14 cellular contexts compared by ENCODE assay signal in the genomic region with DNA sequence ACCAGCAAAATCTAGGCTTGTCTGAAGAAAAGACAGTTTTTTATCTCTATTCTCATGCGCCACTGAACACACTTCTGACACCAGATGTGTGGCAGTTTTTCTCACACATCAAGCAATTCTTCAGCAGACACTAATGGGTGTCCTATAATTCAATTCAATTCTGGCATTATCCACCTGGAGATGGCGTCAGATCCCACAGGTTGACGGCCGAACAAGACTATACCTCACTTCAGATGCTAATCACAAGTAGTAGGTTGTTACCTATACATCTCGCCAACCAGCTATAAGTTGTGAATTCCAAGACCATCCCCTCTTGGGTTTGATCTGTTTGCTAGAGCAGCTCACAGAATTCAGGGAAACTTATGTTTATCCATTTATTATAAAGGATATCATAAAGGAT.
DNase-seq lines count a peak whose midpoint lies in the region; ATAC-seq and TF ChIP-seq lines count a peak whose summit lies in the region.
"Had no signal": no experiment of that assay in that cellular context is flagged by ENCODE, and none has a peak within 500 bp of the region (broad histone marks: within the 10 kb centered on the region; RNA-seq: fewer than 3 reads in every experiment).

No MANE protein-coding gene starts in this region.

- no peak overlapping the region for H3K18ac ChIP-seq in mesendoderm (ENCODE audit: low read length)

- H3K4me1 ChIP-seq in mesendoderm (ENCODE audit: control insufficient read depth, low read depth, low read length), result no peaks in the 10 kb centered on the region

- H3K4ac ChIP-seq in mesendoderm (ENCODE audit: low read depth, low read length), result peak overlapping the region; percentile 27

- no peak overlapping the region for H3K9ac ChIP-seq in mesendoderm (ENCODE audit: low read length)

- no peak overlapping the region for H2AK5ac ChIP-seq in mesendoderm (ENCODE audit: low read length)

- H3K56ac ChIP-seq in mesendoderm (ENCODE audit: low read length), result no peak overlapping the region

- no peaks in the 10 kb centered on the region for H3K36me3 ChIP-seq in mesendoderm (ENCODE audit: control insufficient read depth, insufficient read depth, low read length)

- no peak overlapping the region for H3K4me2 ChIP-seq in mesendoderm (ENCODE audit: low read length)

- ATAC-seq in GM19035 (IDR thresholded peaks at IDR 0.05; ENCODE audit: unreplicated experiment) (no peak), HG03565 (IDR thresholded peaks at IDR 0.05; ENCODE audit: unreplicated experiment) (no peak)
- ATAC-seq: T-cell had no signal

- H3K79me1 ChIP-seq in mesendoderm (ENCODE audit: low read length), result no peaks in the 10 kb centered on the region

- peak in 2 of 3 experiments; percentile 9 to 52 for DNase-seq in NCI-H1417 (lab: John Stamatoyannopoulos, UW)
- DNase-seq in NCI-H1417 treated with DMSO at 0.1 percent for 48 hours (lab: John Stamatoyannopoulos, UW), result no peak
- DNase-seq in NCI-H460 (ENCODE audit: extremely low read depth, low read depth), result peak; percentile 40
- DNase-seq in mesendoderm, result peak; percentile 61
- no peak for DNase-seq in GM13976 (ENCODE audit: low spot score)
- DNase-seq: 8988T, NCI-H1436 treated with DMSO at 0.1 percent for 48 hours, NCI-H2029 treated with DMSO at 0.1 percent for 48 hours, NCI-H510A treated with DMSO at 0.1 percent for 48 hours, Right ventricle myocardium superior, T-cell had no signal

- no peak overlapping the region for H4K5ac ChIP-seq in mesendoderm (ENCODE audit: low read length)

- no CpG with 5 or more reads among the region's 5 CpGs for WGBS in mesendoderm (ENCODE audit: extremely low coverage, insufficient coverage, low lambda C conversion rate)

- H3K4me3 ChIP-seq in mesendoderm (ENCODE audit: low read length), result no peak overlapping the region

- no peak overlapping the region for H2BK120ac ChIP-seq in mesendoderm (ENCODE audit: low read depth, low read length)

- no peak overlapping the region for H4K8ac ChIP-seq in mesendoderm (ENCODE audit: low read depth, low read length)

- no peaks in the 10 kb centered on the region for H3K79me2 ChIP-seq in mesendoderm (ENCODE audit: control insufficient read depth, insufficient read depth, low read length)

- H2BK15ac ChIP-seq in mesendoderm (replicated peaks; ENCODE audit: low read depth), result no peak overlapping the region

- H3K27me3 ChIP-seq in mesendoderm (ENCODE audit: insufficient read depth, low read length, poor library complexity), result no peaks in the 10 kb centered on the region

- no peak overlapping the region for H3K23ac ChIP-seq in mesendoderm (ENCODE audit: low read length)

- in situ Hi-C loops in GM13976 (cut with MboI; ENCODE audit: low sequenced_read_pairs, unreplicated experiment), result no loop called here

- TF ChIP-seq CTCF in VCaP (conservative IDR thresholded peaks at IDR 0.05), result peak; percentile 26
- TF ChIP-seq CTCF in GM13976 (IDR thresholded peaks at IDR 0.05; ENCODE audit: borderline replicate concordance, control extremely low read depth, extremely low read depth, insufficient read depth, missing control alignments), result no peak

- no peak overlapping the region for H2BK5ac ChIP-seq in mesendoderm (ENCODE audit: low read length)

- H3K27ac ChIP-seq in VCaP (no peak overlapping the region), mesendoderm (ENCODE audit: low read depth, low read length) (no peak overlapping the region)

Comparison
In these comparisons a context has a peak if more than half of its experiments do, and no peak if none do; other contexts are left out.
1. DNase-seq: peak in NCI-H1417 (2 of 3), NCI-H460 (single experiment) and mesendoderm (single experiment); none in NCI-H1417 treated with DMSO at 0.1 percent for 48 hours (single experiment) and GM13976 (single experiment).